Comparison of ENCODE assay signal across 23 cellular contexts in genomic region chr17:44379887-44380286, GRCh38. TPM values are rescaled to one million over a fixed set of nuclear protein-coding genes. Genes with fewer than 3 reads are reported as not detected.
DNase-seq lines count a peak whose midpoint lies in the region; ATAC-seq and TF ChIP-seq lines count a peak whose summit lies in the region.
"Had no signal": no experiment of that assay in that cellular context is flagged by ENCODE, and none has a peak within 500 bp of the region (broad histone marks: within the 10 kb centered on the region; RNA-seq: fewer than 3 reads in every experiment).

No MANE protein-coding gene starts in this region.

- no peak for TF ChIP-seq POLR2A in IMR-90 (IDR thresholded peaks at IDR 0.05; ENCODE audit: low read depth, low read length)

- H2AFZ ChIP-seq in IMR-90 (replicated peaks; ENCODE audit: low read length, poor library complexity) (peak overlapping the region; percentile 43), neuronal stem cell (ENCODE audit: low read length) (no peak overlapping the region)
- H2AFZ ChIP-seq: GM23248 had no signal

- H3K4me2 ChIP-seq in IMR-90 (ENCODE audit: low read depth, low read length) (no peak overlapping the region), neuronal stem cell (ENCODE audit: insufficient read depth, low read length, poor library complexity, severe bottlenecking) (no peak overlapping the region)
- H3K4me2 ChIP-seq: A549; BLaER1 treated with 17β-estradiol and CSF1 and Interleukin-3, amounts not matched to agents 10 nM and 100 nM had no signal

- no peaks in the 10 kb centered on the region for H3K4me1 ChIP-seq in IMR-90 (ENCODE audit: control insufficient read depth, insufficient read depth, low read length)
- H3K4me1 ChIP-seq in neuronal stem cell (ENCODE audit: control insufficient read depth in 2 of 2, insufficient read depth in 1 of 2, low read depth in 1 of 2, low read length in 2 of 2) = peaks cover 6 to 13% of the 10 kb centered on the region in 2 donors
- H3K4me1 ChIP-seq in ascending aorta = peaks cover 0 to under 1% of the 10 kb centered on the region in 2 donors
- H3K4me1 ChIP-seq: A549, BE2C had no signal

- H3K9me3 ChIP-seq in IMR-90 (ENCODE audit: control insufficient read depth, insufficient read depth, low read length) (no peaks in the 10 kb centered on the region; the same call in 1 of the 2 replicates), neuronal stem cell (replicated peaks in 1 of 2; ENCODE audit: control insufficient read depth in 2 of 2, insufficient read depth in 1 of 2, low read depth in 1 of 2, low read length in 2 of 2) (no peaks in the 10 kb centered on the region), ascending aorta (no peaks in the 10 kb centered on the region)
- H3K9me3 ChIP-seq: A549; BE2C; BLaER1 treated with 17β-estradiol and CSF1 and Interleukin-3, amounts not matched to agents 10 nM and 100 nM; HAP-1 had no signal

- intact Hi-C loops in IMR-90 (cut with micrococcal nuclease) (no loop called here), ascending aorta (cut with DNase I) (no loop called here)

- no peak overlapping the region for H3K4me3 Mint-ChIP-seq in activated naive CD8-positive, alpha-beta T cell treated with anti-CD3 and anti-CD28 coated beads, Interleukin-2, amount 50 U/mL, for 24 hours
- H3K4me3 Mint-ChIP-seq in activated naive CD8-positive, alpha-beta T cell treated with anti-CD3 and anti-CD28 coated beads for 36 hours = no peak overlapping the region
- no peak overlapping the region for H3K4me3 Mint-ChIP-seq in endothelial cell (ENCODE audit: unreplicated experiment)
- H3K4me3 Mint-ChIP-seq: CD14-positive monocyte; CD4-positive, alpha-beta T cell; CD8-positive, alpha-beta memory T cell had no signal

- H3K18ac ChIP-seq in IMR-90 (ENCODE audit: low read depth, low read length) (no peak overlapping the region), neuronal stem cell (ENCODE audit: low read length) (peak overlapping the region; percentile 50)

- in situ Hi-C loops in IMR-90 (cut with MboI; ENCODE audit: low sequenced_read_pairs) = no loop called here

- H3K27ac Mint-ChIP-seq in activated naive CD8-positive, alpha-beta T cell treated with anti-CD3 and anti-CD28 coated beads, Interleukin-2, amount 50 U/mL, for 24 hours = no peak overlapping the region
- no peak overlapping the region for H3K27ac Mint-ChIP-seq in activated naive CD8-positive, alpha-beta T cell treated with anti-CD3 and anti-CD28 coated beads for 36 hours
- no peak overlapping the region for H3K27ac Mint-ChIP-seq in endothelial cell (ENCODE audit: unreplicated experiment)
- H3K27ac Mint-ChIP-seq: CD4-positive, alpha-beta T cell; CD8-positive, alpha-beta memory T cell had no signal

- H2AK9ac ChIP-seq in IMR-90 (replicated peaks; ENCODE audit: low read depth, low read length, poor library complexity) = no peak overlapping the region

- H2BK20ac ChIP-seq in IMR-90 (ENCODE audit: low read depth, low read length) = no peak overlapping the region

- H4K8ac ChIP-seq in IMR-90 (ENCODE audit: low read depth in 2 of 2, low read length in 2 of 2) (no peak overlapping the region), neuronal stem cell (ENCODE audit: low read depth, low read length) (no peak overlapping the region)

- H3K79me1 ChIP-seq in IMR-90 (ENCODE audit: low read depth in 1 of 2, low read length in 2 of 2) = no peaks in the 10 kb centered on the region
- no peaks in the 10 kb centered on the region for H3K79me1 ChIP-seq in neuronal stem cell (ENCODE audit: low read depth, low read length)

- dilution Hi-C loops in IMR-90 (cut with HindIII; ENCODE audit: low sequenced_read_pairs, unreplicated experiment) = no loop called here

- ATAC-seq in activated naive CD8-positive, alpha-beta T cell treated with anti-CD3 and anti-CD28 coated beads, Interleukin-2, amount 50 U/mL, for 24 hours = peak; percentile 4
- ATAC-seq in IMR-90 (ENCODE audit: low read depth) = no peak
- ATAC-seq: A549 had no signal

- H3K27me3 Mint-ChIP-seq in activated naive CD8-positive, alpha-beta T cell treated with anti-CD3 and anti-CD28 coated beads, Interleukin-2, amount 50 U/mL, for 24 hours = peaks cover 19% of the 10 kb centered on the region
- H3K27me3 Mint-ChIP-seq in activated naive CD8-positive, alpha-beta T cell treated with anti-CD3 and anti-CD28 coated beads for 36 hours = peaks cover 28% of the 10 kb centered on the region
- peaks cover 15% of the 10 kb centered on the region for H3K27me3 Mint-ChIP-seq in endothelial cell (ENCODE audit: unreplicated experiment)

- no peak overlapping the region for H3K14ac ChIP-seq in IMR-90 (replicated peaks; ENCODE audit: low read depth, low read length)
- no peak overlapping the region for H3K14ac ChIP-seq in neuronal stem cell (ENCODE audit: low read length)

- no peaks in the 10 kb centered on the region for H3K9me1 ChIP-seq in IMR-90 (ENCODE audit: insufficient read depth, low read length)

- CTCF ChIA-PET in IMR-90 (lab: Yijun Ruan, JAX) = no interaction called here

- H3K27ac ChIP-seq in IMR-90 (ENCODE audit: insufficient read depth, low read length) = no peak overlapping the region
- no peak overlapping the region for H3K27ac ChIP-seq in neuronal stem cell (replicated peaks; ENCODE audit: low read length)
- H3K27ac ChIP-seq in ascending aorta = no peak overlapping the region
- H3K27ac ChIP-seq: 22Rv1; A549; BLaER1 treated with 17β-estradiol and CSF1 and Interleukin-3, amounts not matched to agents 10 nM and 100 nM; GM23248 had no signal

- H3K36me3 ChIP-seq in H7 (replicated peaks; ENCODE audit: control insufficient read depth, insufficient read depth, low read length) (no peaks in the 10 kb centered on the region), IMR-90 (ENCODE audit: control insufficient read depth, insufficient read depth, low read length) (no peaks in the 10 kb centered on the region), neuronal stem cell (replicated peaks in 1 of 2; ENCODE audit: control insufficient read depth in 2 of 2, insufficient read depth in 2 of 2, low read length in 2 of 2) (no peaks in the 10 kb centered on the region), ascending aorta (no peaks in the 10 kb centered on the region)
- H3K36me3 ChIP-seq: BE2C; BLaER1 treated with 17β-estradiol and CSF1 and Interleukin-3, amounts not matched to agents 10 nM and 100 nM; HAP-1 had no signal

- H4K91ac ChIP-seq in IMR-90 (ENCODE audit: insufficient read depth, low read depth, low read length) (no peak overlapping the region), neuronal stem cell (ENCODE audit: low read depth, low read length, poor library complexity) (no peak overlapping the region)

- H2BK5ac ChIP-seq in IMR-90 (ENCODE audit: low read depth, low read length, poor library complexity, severe bottlenecking) = no peak overlapping the region
- peak overlapping the region; percentile 10 for H2BK5ac ChIP-seq in neuronal stem cell (ENCODE audit: low read length)

- WGBS in IMR-90 (ENCODE audit: extremely low coverage in 2 of 2, insufficient read length in 1 of 2), 2 experiments = no CpG with 5 or more reads among the region's 10 CpGs
- no CpG with 5 or more reads among the region's 10 CpGs for WGBS in neuronal stem cell (ENCODE audit: extremely low coverage in 2 of 2, insufficient read length in 2 of 2, insufficient replicate concordance in 1 of 2), 2 donors

- H3K27me3 ChIP-seq in H7 (ENCODE audit: control insufficient read depth, insufficient read depth, low read length) (peaks cover 20% of the 10 kb centered on the region), IMR-90 (ENCODE audit: control insufficient read depth, insufficient read depth, low read length) (peaks cover 33% of the 10 kb centered on the region), neuronal stem cell (ENCODE audit: control insufficient read depth in 3 of 3, insufficient read depth in 3 of 3, low read depth in 1 of 3, low read length in 3 of 3) (peaks cover 0 to 25% (median 24%) of the 10 kb centered on the region in 3 experiments), ascending aorta (no peaks in the 10 kb centered on the region)
- H3K27me3 ChIP-seq: BE2C; BLaER1 treated with 17β-estradiol and CSF1 and Interleukin-3, amounts not matched to agents 10 nM and 100 nM had no signal

- 0 out of 2 replicates have a peak, but pooled peaks cover 3% of the 10 kb centered on the region for H4K20me1 ChIP-seq in IMR-90 (ENCODE audit: insufficient read depth, low read length)
- H4K20me1 ChIP-seq: BLaER1 treated with 17β-estradiol and CSF1 and Interleukin-3, amounts not matched to agents 10 nM and 100 nM had no signal

- peak overlapping the region; percentile 80 for H2BK12ac ChIP-seq in neuronal stem cell (ENCODE audit: low read length)

- H2BK120ac ChIP-seq in IMR-90 (ENCODE audit: low read depth, low read length) (no peak overlapping the region), neuronal stem cell (ENCODE audit: low read depth, low read length) (no peak overlapping the region)

- no peak for DNase-seq in activated naive CD8-positive, alpha-beta T cell treated with anti-CD3 and anti-CD28 coated beads, Interleukin-2, amount 50 U/mL, for 24 hours
- no peak for DNase-seq in activated naive CD8-positive, alpha-beta T cell treated with anti-CD3 and anti-CD28 coated beads for 36 hours
- DNase-seq in H7 = peak; percentile 42
- no peak for DNase-seq in IMR-90
- DNase-seq in neuronal stem cell (ENCODE audit: low spot score) = no peak
- DNase-seq in endothelial cell (ENCODE audit: low spot score) = no peak
- no peak for DNase-seq in ascending aorta (ENCODE audit: low spot score in 2 of 2)
- DNase-seq in DMS153 treated with DMSO at 0.1 percent for 48 hours (lab: John Stamatoyannopoulos, UW; ENCODE audit: unreplicated experiment) = no peak
- DNase-seq: ACHN; AML-193; BE2C; CD4-positive, alpha-beta T cell; CD8-positive, alpha-beta memory T cell; DMS 273 treated with DMSO at 0.1 percent for 48 hours; DMS53; DMS79 treated with DMSO at 0.1 percent for 48 hours; GF-D8; GM23248 had no signal

- no peak overlapping the region for H2BK15ac ChIP-seq in IMR-90 (ENCODE audit: low read depth, low read length)
- peak overlapping the region; percentile 46 for H2BK15ac ChIP-seq in neuronal stem cell (ENCODE audit: low read length)

- no peaks in the 10 kb centered on the region for H3K36me3 Mint-ChIP-seq in activated naive CD8-positive, alpha-beta T cell treated with anti-CD3 and anti-CD28 coated beads, Interleukin-2, amount 50 U/mL, for 24 hours (ENCODE audit: low read depth)
- H3K36me3 Mint-ChIP-seq in activated naive CD8-positive, alpha-beta T cell treated with anti-CD3 and anti-CD28 coated beads for 36 hours = no peaks in the 10 kb centered on the region
- H3K36me3 Mint-ChIP-seq in endothelial cell (ENCODE audit: low read depth, unreplicated experiment) = no peaks in the 10 kb centered on the region
- H3K36me3 Mint-ChIP-seq: CD14-positive monocyte; CD8-positive, alpha-beta memory T cell had no signal

- H3K4me3 ChIP-seq in H7 (ENCODE audit: insufficient read depth, low read depth, low read length) (no peak overlapping the region), IMR-90 (ENCODE audit: insufficient read depth, low read depth, low read length) (no peak overlapping the region), neuronal stem cell (ENCODE audit: low read length in 2 of 2) (no peak overlapping the region), ascending aorta (no peak overlapping the region)
- H3K4me3 ChIP-seq: A549; BLaER1 treated with 17β-estradiol and CSF1 and Interleukin-3, amounts not matched to agents 10 nM and 100 nM; GM23248; HAP-1 had no signal

- TF ChIP-seq RAD21 in IMR-90 (IDR thresholded peaks at IDR 0.05; ENCODE audit: low read length) = no peak

- H3K9ac ChIP-seq in IMR-90 (ENCODE audit: low read depth, low read length) (no peak overlapping the region), neuronal stem cell (ENCODE audit: low read depth, low read length, poor library complexity) (no peak overlapping the region)
- H3K9ac ChIP-seq: BLaER1 treated with 17β-estradiol and CSF1 and Interleukin-3, amounts not matched to agents 10 nM and 100 nM; GM23248 had no signal

- H3K56ac ChIP-seq in IMR-90 (ENCODE audit: extremely low read depth, insufficient read depth, low read length) = no peak overlapping the region

- POLR2A ChIA-PET in IMR-90 (lab: Charles Lee; ENCODE audit: unreplicated experiment) = no interaction called here

- no peak overlapping the region for H3K23ac ChIP-seq in IMR-90 (ENCODE audit: low read depth, low read length)
- peak overlapping the region; percentile 0 for H3K23ac ChIP-seq in neuronal stem cell (ENCODE audit: low read depth, low read length, poor library complexity)

- TF ChIP-seq CTCF in IMR-90 (conservative IDR thresholded peaks at IDR 0.05; ENCODE audit: low read depth, low read length) (no peak), endothelial cell (IDR thresholded peaks at IDR 0.05; ENCODE audit: unreplicated experiment) (no peak), ascending aorta (IDR thresholded peaks at IDR 0.05) (no peak)

- no TSS peak for BruUV-seq in IMR-90 (replicated peaks; lab: Mats Ljungman, UMichigan)

- no peak overlapping the region for H3K4ac ChIP-seq in IMR-90 (ENCODE audit: low read depth, low read length)
- H3K4ac ChIP-seq in neuronal stem cell (ENCODE audit: low read length) = no peak overlapping the region

- H2AK5ac ChIP-seq in IMR-90 (ENCODE audit: low read depth, low read length) = no peak overlapping the region
- peak overlapping the region; percentile 4 for H2AK5ac ChIP-seq in neuronal stem cell (ENCODE audit: low read depth, low read length)

- no peak overlapping the region for H4K5ac ChIP-seq in IMR-90 (ENCODE audit: low read depth, low read length)

- H3K4me1 Mint-ChIP-seq in activated naive CD8-positive, alpha-beta T cell treated with anti-CD3 and anti-CD28 coated beads, Interleukin-2, amount 50 U/mL, for 24 hours = peaks cover 3% of the 10 kb centered on the region
- peaks cover 4% of the 10 kb centered on the region for H3K4me1 Mint-ChIP-seq in activated naive CD8-positive, alpha-beta T cell treated with anti-CD3 and anti-CD28 coated beads for 36 hours
- peaks cover 9% of the 10 kb centered on the region for H3K4me1 Mint-ChIP-seq in endothelial cell (ENCODE audit: unreplicated experiment)

- no peaks in the 10 kb centered on the region for H3K9me3 Mint-ChIP-seq in activated naive CD8-positive, alpha-beta T cell treated with anti-CD3 and anti-CD28 coated beads, Interleukin-2, amount 50 U/mL, for 24 hours
- no peaks in the 10 kb centered on the region for H3K9me3 Mint-ChIP-seq in activated naive CD8-positive, alpha-beta T cell treated with anti-CD3 and anti-CD28 coated beads for 36 hours
- no peaks in the 10 kb centered on the region for H3K9me3 Mint-ChIP-seq in endothelial cell (ENCODE audit: unreplicated experiment)
- H3K9me3 Mint-ChIP-seq: CD4-positive, alpha-beta T cell; CD8-positive, alpha-beta memory T cell had no signal

RNA-seq across cellular contexts. Expression of gene ITGA2B, which starts 9.6 kb away (rescaled TPM):
- total RNA-seq in activated naive CD8-positive, alpha-beta T cell treated with anti-CD3 and anti-CD28 coated beads for 36 hours = under 1 TPM; 0.36 to 0.62 TPM
- 6.2 and 11.4 TPM in 2 replicates for total RNA-seq in H7 (2014; rRNA removed; shearing (Covaris generic))
- total RNA-seq in IMR-90 (2012; rRNA removed) (under 0.01 TPM in 2 replicates), endothelial cell (ENCODE audit: unreplicated experiment) (4.3 TPM), ascending aorta (not detected)
- polyA plus RNA-seq in IMR-90 (2012; rRNA removed) = 0.22 and 0.26 TPM in 2 replicates
- 0.04 and 0.21 TPM in 2 replicates for polyA plus RNA-seq in IMR-90 (2012; cell fraction: cytosol; rRNA removed)
- 2.4 and 2.8 TPM in 2 replicates for polyA plus RNA-seq in IMR-90 (2012; cell fraction: nucleus; rRNA removed; ENCODE audit: low replicate concordance)
- 6.4 TPM for polyA plus RNA-seq in neuronal stem cell (2013, experiment 1 of 2)
- polyA plus RNA-seq in neuronal stem cell (2013, experiment 2 of 2) = 7.5 TPM
- total RNA-seq: GM23248 had no signal
- polyA plus RNA-seq: GM23248 had no signal

RNA-seq across cellular contexts. Expression of gene FAM171A2, which starts 16.2 kb away (rescaled TPM):
- under 1 TPM; 0.14 to 0.19 TPM for total RNA-seq in activated naive CD8-positive, alpha-beta T cell treated with anti-CD3 and anti-CD28 coated beads for 36 hours
- total RNA-seq in H7 (2014; rRNA removed; shearing (Covaris generic)) = 23.7 and 24.1 TPM in 2 replicates
- total RNA-seq in IMR-90 (2012; rRNA removed) = 3.1 and 3.2 TPM in 2 replicates
- 5.9 and 8.1 TPM in 2 replicates for polyA plus RNA-seq in IMR-90 (2012; rRNA removed)
- polyA plus RNA-seq in IMR-90 (2012; cell fraction: cytosol; rRNA removed) = 3.5 and 12.3 TPM in 2 replicates
- polyA plus RNA-seq in IMR-90 (2012; cell fraction: nucleus; rRNA removed; ENCODE audit: low replicate concordance) = 3.7 and 9.3 TPM in 2 replicates
- 34.5 TPM for polyA plus RNA-seq in neuronal stem cell (2013, experiment 1 of 2)
- 33.1 TPM for polyA plus RNA-seq in neuronal stem cell (2013, experiment 2 of 2)
- 53.7 TPM for total RNA-seq in endothelial cell (ENCODE audit: unreplicated experiment)
- 1.7 TPM for total RNA-seq in ascending aorta
- polyA plus RNA-seq: CD14-positive monocyte had no signal

RNA-seq across cellular contexts. Expression of gene GRN, which starts 34.8 kb away (rescaled TPM):
- total RNA-seq in activated naive CD8-positive, alpha-beta T cell treated with anti-CD3 and anti-CD28 coated beads for 36 hours = 10 to 100 TPM; 34.4 to 36.1 TPM
- 122 and 161 TPM in 2 replicates for total RNA-seq in H7 (2014; rRNA removed; shearing (Covaris generic))
- total RNA-seq in IMR-90 (2012; rRNA removed) = 38.9 and 39.2 TPM in 2 replicates
- 494 and 588 TPM in 2 replicates for polyA plus RNA-seq in IMR-90 (2012; rRNA removed)
- 401 and 565 TPM in 2 replicates for polyA plus RNA-seq in IMR-90 (2012; cell fraction: cytosol; rRNA removed)
- 146 and 360 TPM in 2 replicates for polyA plus RNA-seq in IMR-90 (2012; cell fraction: nucleus; rRNA removed; ENCODE audit: low replicate concordance)
- 54.1 TPM for polyA plus RNA-seq in neuronal stem cell (2013, experiment 1 of 2)
- polyA plus RNA-seq in neuronal stem cell (2013, experiment 2 of 2) = 53.7 TPM
- total RNA-seq in endothelial cell (ENCODE audit: unreplicated experiment) = 904 TPM
- 430 TPM for total RNA-seq in ascending aorta

RNA-seq across cellular contexts. Expression of gene SLC25A39, which starts 55.3 kb away (rescaled TPM):
- 100 to 1,000 TPM; 193 to 200 TPM for total RNA-seq in activated naive CD8-positive, alpha-beta T cell treated with anti-CD3 and anti-CD28 coated beads for 36 hours
- total RNA-seq in H7 (2014; rRNA removed; shearing (Covaris generic)) = 281 and 295 TPM in 2 replicates
- total RNA-seq in IMR-90 (2012; rRNA removed) (49.1 and 49.2 TPM in 2 replicates), endothelial cell (ENCODE audit: unreplicated experiment) (124 TPM), ascending aorta (182 TPM)
- 99.7 and 119 TPM in 2 replicates for polyA plus RNA-seq in IMR-90 (2012; rRNA removed)
- 126 and 127 TPM in 2 replicates for polyA plus RNA-seq in IMR-90 (2012; cell fraction: cytosol; rRNA removed)
- polyA plus RNA-seq in IMR-90 (2012; cell fraction: nucleus; rRNA removed; ENCODE audit: low replicate concordance) = 142 and 367 TPM in 2 replicates
- 84.8 TPM for polyA plus RNA-seq in neuronal stem cell (2013, experiment 1 of 2)
- 84.0 TPM for polyA plus RNA-seq in neuronal stem cell (2013, experiment 2 of 2)
